ENCODE assay signal across 12 cellular contexts in genomic region chr5:132134384-132134783, GRCh38.
DNase-seq lines count a peak whose midpoint lies in the region; ATAC-seq and TF ChIP-seq lines count a peak whose summit lies in the region.
"Had no signal": no experiment of that assay in that cellular context is flagged by ENCODE, and none has a peak within 500 bp of the region (broad histone marks: within the 10 kb centered on the region; RNA-seq: fewer than 3 reads in every experiment).

No MANE protein-coding gene starts in this region.

- H3K4me3 ChIP-seq in NB4 (ENCODE audit: low read depth, low read length) (no peak overlapping the region), colonic mucosa (no peak overlapping the region), vagina (no peak overlapping the region)
- H3K4me3 ChIP-seq: BLaER1 treated with 17β-estradiol and CSF1 and Interleukin-3, amounts not matched to agents 10 nM and 100 nM had no signal

- TF ChIP-seq POLR2A in NB4 (IDR thresholded peaks at IDR 0.05; ENCODE audit: extremely low read depth, insufficient read length) (no peak), vagina (IDR thresholded peaks at IDR 0.05) (no peak)

- peaks cover 5% of the 10 kb centered on the region for H3K36me3 Mint-ChIP-seq in activated naive CD8-positive, alpha-beta T cell treated with anti-CD3 and anti-CD28 coated beads, Interleukin-2, amount 50 U/mL, for 24 hours (ENCODE audit: low read depth)
- H3K36me3 Mint-ChIP-seq in activated naive CD8-positive, alpha-beta T cell treated with anti-CD3 and anti-CD28 coated beads for 36 hours, result peaks cover 3% of the 10 kb centered on the region
- no peaks in the 10 kb centered on the region for H3K36me3 Mint-ChIP-seq in endothelial cell (ENCODE audit: low read depth, unreplicated experiment)
- no peaks in the 10 kb centered on the region for H3K36me3 Mint-ChIP-seq in stimulated activated effector memory CD8-positive, alpha-beta T cell treated with anti-CD3 and anti-CD28 coated beads, Interleukin-12 subunit alpha, Interleukin-12 subunit beta, amount 100 ng/mL, for 72 hours

- H3K9ac ChIP-seq in colonic mucosa (ENCODE audit: low read depth in 2 of 2, low read length in 2 of 2), result no peak overlapping the region
- H3K9ac ChIP-seq: BLaER1 treated with 17β-estradiol and CSF1 and Interleukin-3, amounts not matched to agents 10 nM and 100 nM had no signal

- intact Hi-C loops in colonic mucosa (cut with DNase I), result no loop called here
- intact Hi-C loops in vagina (cut with DNase I), result no loop called here

- peaks cover 31% of the 10 kb centered on the region for H3K27me3 Mint-ChIP-seq in activated naive CD8-positive, alpha-beta T cell treated with anti-CD3 and anti-CD28 coated beads, Interleukin-2, amount 50 U/mL, for 24 hours
- peaks cover 36% of the 10 kb centered on the region for H3K27me3 Mint-ChIP-seq in activated naive CD8-positive, alpha-beta T cell treated with anti-CD3 and anti-CD28 coated beads for 36 hours
- H3K27me3 Mint-ChIP-seq in endothelial cell (ENCODE audit: unreplicated experiment), result no peaks in the 10 kb centered on the region

- H3K4me3 Mint-ChIP-seq in activated naive CD8-positive, alpha-beta T cell treated with anti-CD3 and anti-CD28 coated beads, Interleukin-2, amount 50 U/mL, for 24 hours, result no peak overlapping the region
- no peak overlapping the region for H3K4me3 Mint-ChIP-seq in activated naive CD8-positive, alpha-beta T cell treated with anti-CD3 and anti-CD28 coated beads for 36 hours
- H3K4me3 Mint-ChIP-seq in endothelial cell (ENCODE audit: unreplicated experiment), result no peak overlapping the region
- no peak overlapping the region for H3K4me3 Mint-ChIP-seq in stimulated activated effector memory CD8-positive, alpha-beta T cell treated with anti-CD3 and anti-CD28 coated beads, Interleukin-12 subunit alpha, Interleukin-12 subunit beta, amount 100 ng/mL, for 72 hours

- no peak for DNase-seq in activated naive CD8-positive, alpha-beta T cell treated with anti-CD3 and anti-CD28 coated beads, Interleukin-2, amount 50 U/mL, for 24 hours
- no peak for DNase-seq in activated naive CD8-positive, alpha-beta T cell treated with anti-CD3 and anti-CD28 coated beads for 36 hours
- peak; percentile 4 for DNase-seq in NB4 (ENCODE audit: low read depth)
- DNase-seq in endothelial cell (ENCODE audit: low spot score), result no peak
- no peak for DNase-seq in stimulated activated effector memory CD8-positive, alpha-beta T cell treated with anti-CD3 and anti-CD28 coated beads, Interleukin-12 subunit alpha, Interleukin-12 subunit beta, amount 100 ng/mL, for 72 hours (ENCODE audit: low spot score in 2 of 2)
- no peak for DNase-seq in colonic mucosa
- no peak for DNase-seq in vagina (ENCODE audit: extremely low spot score in 2 of 2)
- DNase-seq in COR-L47 (lab: John Stamatoyannopoulos, UW), result no peak
- DNase-seq: activated CD4-positive, CD25-positive, alpha-beta regulatory T cell had no signal

- peaks cover 19% of the 10 kb centered on the region for H3K4me1 Mint-ChIP-seq in activated naive CD8-positive, alpha-beta T cell treated with anti-CD3 and anti-CD28 coated beads, Interleukin-2, amount 50 U/mL, for 24 hours
- peaks cover 7% of the 10 kb centered on the region for H3K4me1 Mint-ChIP-seq in activated naive CD8-positive, alpha-beta T cell treated with anti-CD3 and anti-CD28 coated beads for 36 hours
- H3K4me1 Mint-ChIP-seq in endothelial cell (ENCODE audit: unreplicated experiment), result no peaks in the 10 kb centered on the region
- H3K4me1 Mint-ChIP-seq in stimulated activated effector memory CD8-positive, alpha-beta T cell treated with anti-CD3 and anti-CD28 coated beads, Interleukin-12 subunit alpha, Interleukin-12 subunit beta, amount 100 ng/mL, for 72 hours, result peaks cover 14% of the 10 kb centered on the region

- TF ChIP-seq CTCF in NB4 (IDR thresholded peaks at IDR 0.05; ENCODE audit: low read depth, low read length) (no peak), endothelial cell (IDR thresholded peaks at IDR 0.05; ENCODE audit: unreplicated experiment) (peak; percentile 57), colonic mucosa (IDR thresholded peaks at IDR 0.05) (no peak), vagina (IDR thresholded peaks at IDR 0.05) (no peak)

- H3K4me1 ChIP-seq in colonic mucosa, result no peaks in the 10 kb centered on the region
- no peaks in the 10 kb centered on the region for H3K4me1 ChIP-seq in vagina

- H3K27me3 ChIP-seq in colonic mucosa (no peaks in the 10 kb centered on the region), vagina (no peaks in the 10 kb centered on the region)

- H3K9me3 Mint-ChIP-seq in activated naive CD8-positive, alpha-beta T cell treated with anti-CD3 and anti-CD28 coated beads, Interleukin-2, amount 50 U/mL, for 24 hours, result no peaks in the 10 kb centered on the region
- H3K9me3 Mint-ChIP-seq in activated naive CD8-positive, alpha-beta T cell treated with anti-CD3 and anti-CD28 coated beads for 36 hours, result peaks cover 5% of the 10 kb centered on the region
- H3K9me3 Mint-ChIP-seq in endothelial cell (ENCODE audit: unreplicated experiment), result no peaks in the 10 kb centered on the region
- H3K9me3 Mint-ChIP-seq in stimulated activated effector memory CD8-positive, alpha-beta T cell treated with anti-CD3 and anti-CD28 coated beads, Interleukin-12 subunit alpha, Interleukin-12 subunit beta, amount 100 ng/mL, for 72 hours, result no peaks in the 10 kb centered on the region

- no peak for ATAC-seq in activated naive CD8-positive, alpha-beta T cell treated with anti-CD3 and anti-CD28 coated beads, Interleukin-2, amount 50 U/mL, for 24 hours
- peak; percentile 28 for ATAC-seq in stimulated activated effector memory CD8-positive, alpha-beta T cell treated with anti-CD3 and anti-CD28 coated beads, Interleukin-12 subunit alpha, Interleukin-12 subunit beta, amount 100 ng/mL, for 72 hours
- ATAC-seq: left lobe of liver had no signal

- no peak overlapping the region for H3K27ac ChIP-seq in colonic mucosa
- H3K27ac ChIP-seq in vagina, result no peak overlapping the region
- H3K27ac ChIP-seq: BLaER1 treated with 17β-estradiol and CSF1 and Interleukin-3, amounts not matched to agents 10 nM and 100 nM; HL-60 had no signal

- H3K27ac Mint-ChIP-seq in activated naive CD8-positive, alpha-beta T cell treated with anti-CD3 and anti-CD28 coated beads, Interleukin-2, amount 50 U/mL, for 24 hours, result peak overlapping the region; percentile 15
- no peak overlapping the region for H3K27ac Mint-ChIP-seq in activated naive CD8-positive, alpha-beta T cell treated with anti-CD3 and anti-CD28 coated beads for 36 hours
- H3K27ac Mint-ChIP-seq in endothelial cell (ENCODE audit: unreplicated experiment), result no peak overlapping the region
- no peak overlapping the region for H3K27ac Mint-ChIP-seq in stimulated activated effector memory CD8-positive, alpha-beta T cell treated with anti-CD3 and anti-CD28 coated beads, Interleukin-12 subunit alpha, Interleukin-12 subunit beta, amount 100 ng/mL, for 72 hours

- H3K36me3 ChIP-seq in colonic mucosa (no peaks in the 10 kb centered on the region), vagina (no peaks in the 10 kb centered on the region)
- H3K36me3 ChIP-seq: BLaER1 treated with 17β-estradiol and CSF1 and Interleukin-3, amounts not matched to agents 10 nM and 100 nM had no signal

- no peaks in the 10 kb centered on the region for H3K9me3 ChIP-seq in colonic mucosa
- H3K9me3 ChIP-seq in vagina, result no peaks in the 10 kb centered on the region
